ENCODE assay signal across 33 cellular contexts in the genomic region with DNA sequence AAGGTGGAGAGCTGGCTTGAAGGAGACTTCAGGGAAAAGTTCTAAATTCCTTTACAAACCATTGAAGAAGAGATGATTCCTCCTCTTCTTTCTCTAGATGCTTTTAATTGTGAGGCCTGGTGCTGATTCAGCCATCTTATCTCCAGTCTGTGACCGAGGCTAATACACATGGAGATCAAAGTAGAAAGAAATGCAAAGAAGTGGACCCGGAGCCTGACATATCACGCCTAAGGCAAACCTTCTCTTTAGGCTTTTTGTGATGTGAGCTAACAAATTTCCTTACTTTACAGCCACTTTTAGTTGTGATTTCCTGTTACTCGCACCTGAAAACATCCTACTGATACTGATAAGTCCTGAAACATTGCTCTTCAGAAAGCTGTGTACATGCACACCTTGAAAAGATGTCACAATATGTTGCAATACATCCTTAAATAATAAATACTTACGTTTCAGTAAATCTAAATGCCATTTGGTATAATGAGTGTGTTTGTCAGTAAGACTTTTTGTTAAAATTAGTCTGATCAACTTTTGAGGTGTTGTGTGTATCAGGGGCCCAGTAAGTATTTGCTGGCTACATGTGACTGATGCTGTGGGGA.
"Had no signal": no experiment of that assay in that cellular context is flagged by ENCODE, and none has a peak within 500 bp of the region (broad histone marks: within the 10 kb centered on the region; RNA-seq: fewer than 3 reads in every experiment).

No MANE protein-coding gene starts in this region.

- ATAC-seq: Panc1, Right ventricle myocardium inferior, SK-N-SH treated with all-trans-retinoic acid at 6 μM for 48 hours, T-cell had no signal

- DNase-seq: Karpas-422, MM.1S, NCI-H1048, NCI-H1092 treated with DMSO at 0.1 percent for 48 hours, NCI-H1105 treated with DMSO at 0.1 percent for 48 hours, NCI-H1417, NCI-H1436, NCI-H146, NCI-H1694, NCI-H187, NCI-H1930, NCI-H2029 treated with DMSO at 0.1 percent for 48 hours, NCI-H2081 treated with DMSO at 0.1 percent for 48 hours, NCI-H2107, NCI-H2171, NCI-H226, NCI-H446 treated with DMSO at 0.1 percent for 48 hours, NCI-H510A, NCI-H524, NCI-H526, NCI-H69, NCI-H748 treated with DMSO at 0.1 percent for 48 hours, PC-9, SHP77, SIG-M5, SJCRH30, T-cell had no signal

- H3K27ac ChIP-seq: PC-9, RWPE1, SJCRH30, SK-N-MC had no signal

- H3K4me2 ChIP-seq: PC-9 had no signal

- H3K4me1 ChIP-seq: SJCRH30 had no signal

- FAIRE-seq: RCC 7860 had no signal

- H3K27me3 ChIP-seq: SJCRH30 had no signal

- H3K4me3 ChIP-seq: PC-9, SJCRH30, SK-N-MC had no signal

- H3K9me3 ChIP-seq: SJCRH30 had no signal

- H2AFZ ChIP-seq: PC-9 had no signal

- H3K36me3 ChIP-seq: SJCRH30 had no signal
